In the genomic region with DNA sequence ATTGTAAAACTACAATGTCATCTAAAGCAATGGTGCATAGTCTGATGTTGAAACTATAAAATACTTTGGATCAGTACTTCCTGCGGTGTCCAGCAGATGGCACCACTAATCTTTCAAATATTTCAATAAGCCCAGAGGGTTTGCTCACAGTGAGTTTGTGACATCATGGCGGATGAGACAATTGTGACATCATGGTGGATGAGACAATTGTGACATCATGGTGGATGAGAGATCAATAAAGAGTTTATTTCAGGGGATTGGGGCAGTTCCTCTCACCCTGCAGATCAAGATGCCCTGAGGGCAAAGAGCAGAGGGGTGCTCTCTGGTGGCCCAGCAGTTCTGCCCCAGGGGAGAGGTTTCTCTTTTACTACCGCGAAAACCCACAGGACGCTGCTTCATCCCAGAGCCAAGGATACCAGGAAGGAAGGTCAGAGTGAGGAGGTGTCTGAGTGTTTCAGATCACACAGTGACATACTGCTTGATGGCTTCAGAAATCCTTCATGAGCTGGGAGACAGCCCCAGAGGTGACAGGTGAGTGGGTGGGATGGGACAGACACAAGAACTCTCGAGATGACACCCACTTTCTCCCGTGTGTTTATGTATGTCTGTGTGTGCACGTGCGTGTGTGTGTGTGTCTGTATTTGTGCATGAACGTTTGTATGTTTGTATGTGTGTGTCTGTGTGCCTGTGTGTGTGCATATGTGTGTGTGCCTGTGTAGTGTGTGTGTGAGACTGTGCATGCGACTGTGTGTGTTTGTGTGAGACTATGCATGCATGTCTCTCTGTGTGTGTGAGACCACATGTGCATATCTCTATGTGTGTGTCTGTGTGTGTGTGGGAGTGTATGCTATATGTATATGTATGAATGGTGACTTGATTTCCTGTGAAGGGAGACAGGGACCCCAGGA, we compare ENCODE assay signal across 9 cellular contexts. TPM values are rescaled to one million over a fixed set of nuclear protein-coding genes. Genes with fewer than 3 reads are reported as not detected.
DNase-seq lines count a peak whose midpoint lies in the region; ATAC-seq and TF ChIP-seq lines count a peak whose summit lies in the region.
"Had no signal": no experiment of that assay in that cellular context is flagged by ENCODE, and none has a peak within 500 bp of the region (broad histone marks: within the 10 kb centered on the region; RNA-seq: fewer than 3 reads in every experiment).

No MANE protein-coding gene starts in this region.

- dilution Hi-C loops in IMR-90 (cut with HindIII; ENCODE audit: low sequenced_read_pairs, unreplicated experiment): no loop called here

- H2AK5ac ChIP-seq in IMR-90 (ENCODE audit: low read depth, low read length): no peak overlapping the region

- peak; percentile 77 for TF ChIP-seq RAD21 in IMR-90 (IDR thresholded peaks at IDR 0.05; ENCODE audit: low read length)

- WGBS in IMR-90 (ENCODE audit: extremely low coverage in 2 of 2, insufficient read length in 1 of 2), 2 experiments: 50% methylated on average over 1 of the region's 11 CpGs; no CpG with 5 or more reads in 1 of the 2 experiments

- H3K27me3 ChIP-seq in IMR-90 (ENCODE audit: control insufficient read depth, insufficient read depth, low read length) (peaks cover 51% of the 10 kb centered on the region), upper lobe of right lung (peaks cover 96% of the 10 kb centered on the region)

- H2BK120ac ChIP-seq in IMR-90 (ENCODE audit: low read depth, low read length): no peak overlapping the region

- H2BK5ac ChIP-seq in IMR-90 (ENCODE audit: low read depth, low read length, poor library complexity, severe bottlenecking): no peak overlapping the region

- no peak for TF ChIP-seq CTCF in Calu3 (IDR thresholded peaks at IDR 0.05; ENCODE audit: unreplicated experiment)
- peak; percentile 85 for TF ChIP-seq CTCF in IMR-90 (conservative IDR thresholded peaks at IDR 0.05; ENCODE audit: low read depth, low read length)
- TF ChIP-seq CTCF in upper lobe of right lung (IDR thresholded peaks at IDR 0.05): peak; percentile 86

- H3K36me3 Mint-ChIP-seq in Calu3 (ENCODE audit: insufficient read depth, unreplicated experiment): peaks cover 21% of the 10 kb centered on the region
- H3K36me3 Mint-ChIP-seq in activated T-helper 2 cell treated with anti-CD3 and anti-CD28 coated beads, Interferon-gamma antibody, Interleukin-2, Interleukin-4, amounts not matched to agents 10 μg/mL and 5 μg/mL and 100 μg/mL, durations not matched to agents 14 hours and 24 hours and 36 hours (ENCODE audit: low read depth): no peaks in the 10 kb centered on the region

- H3K36me3 ChIP-seq in IMR-90 (ENCODE audit: control insufficient read depth, insufficient read depth, low read length): no peaks in the 10 kb centered on the region
- H3K36me3 ChIP-seq in upper lobe of right lung: no peaks in the 10 kb centered on the region

- no peak overlapping the region for H4K91ac ChIP-seq in IMR-90 (ENCODE audit: insufficient read depth, low read depth, low read length)

- no peaks in the 10 kb centered on the region for H3K9me1 ChIP-seq in IMR-90 (ENCODE audit: insufficient read depth, low read length)

- H3K9me3 ChIP-seq in IMR-90 (ENCODE audit: control insufficient read depth, insufficient read depth, low read length) (no peaks in the 10 kb centered on the region), upper lobe of right lung (no peaks in the 10 kb centered on the region)

- no peaks in the 10 kb centered on the region for H3K9me3 Mint-ChIP-seq in Calu3 (ENCODE audit: low read depth, unreplicated experiment)
- H3K9me3 Mint-ChIP-seq in activated T-helper 2 cell treated with anti-CD3 and anti-CD28 coated beads, Interferon-gamma antibody, Interleukin-2, Interleukin-4, amounts not matched to agents 10 μg/mL and 5 μg/mL and 100 μg/mL, durations not matched to agents 14 hours and 24 hours and 36 hours: no peaks in the 10 kb centered on the region

- no TSS peak for BruUV-seq in Calu3 (replicated peaks; lab: Mats Ljungman, UMichigan)
- BruUV-seq in IMR-90 (replicated peaks; lab: Mats Ljungman, UMichigan): no TSS peak

- intact Hi-C loops in Calu3 (cut with micrococcal nuclease; ENCODE audit: unreplicated experiment): loop anchor here (2.0 to 10.0 kb wide), 2 partner anchors 82 to 460 kb away; no protein-coding TSS in a partner anchor
- intact Hi-C loops in IMR-90 (cut with micrococcal nuclease): loop anchor here (1.0 to 10.0 kb wide), 4 partner anchors 83 to 880 kb away; a partner anchor contains a TSS
- intact Hi-C loops in activated T-helper 2 cell treated with anti-CD3 and anti-CD28 coated beads, Interferon-gamma antibody, Interleukin-2, Interleukin-4, amounts not matched to agents 10 μg/mL and 5 μg/mL and 100 μg/mL, durations not matched to agents 14 hours and 24 hours and 36 hours (cut with micrococcal nuclease): loop anchor here (1.0 to 10.0 kb wide), 3 partner anchors 68 to 480 kb away; no protein-coding TSS in a partner anchor
- intact Hi-C loops in upper lobe of right lung (cut with DNase I): loop anchor here (5.0 kb wide), 1 partner anchor 83 kb away; no protein-coding TSS in a partner anchor

- H2BK15ac ChIP-seq in IMR-90 (ENCODE audit: low read depth, low read length): no peak overlapping the region

- no peak overlapping the region for H3K56ac ChIP-seq in IMR-90 (ENCODE audit: extremely low read depth, insufficient read depth, low read length)

- no peak for TF ChIP-seq POLR2A in IMR-90 (IDR thresholded peaks at IDR 0.05; ENCODE audit: low read depth, low read length)

- peak overlapping the region; percentile 47 for H2AFZ ChIP-seq in IMR-90 (replicated peaks; ENCODE audit: low read length, poor library complexity)

- no peak overlapping the region for H3K4me3 Mint-ChIP-seq in Calu3 (ENCODE audit: low read depth, unreplicated experiment)
- H3K4me3 Mint-ChIP-seq in activated T-helper 2 cell treated with anti-CD3 and anti-CD28 coated beads, Interferon-gamma antibody, Interleukin-2, Interleukin-4, amounts not matched to agents 10 μg/mL and 5 μg/mL and 100 μg/mL, durations not matched to agents 14 hours and 24 hours and 36 hours (ENCODE audit: low read depth): no peak overlapping the region

- H3K79me1 ChIP-seq in IMR-90 (ENCODE audit: low read depth in 1 of 2, low read length in 2 of 2): no peaks in the 10 kb centered on the region

- H3K27ac ChIP-seq in IMR-90 (ENCODE audit: insufficient read depth, low read length): no peak overlapping the region
- H3K27ac ChIP-seq in upper lobe of right lung: no peak overlapping the region

- H2BK20ac ChIP-seq in IMR-90 (ENCODE audit: low read depth, low read length): no peak overlapping the region

- no peaks in the 10 kb centered on the region for H4K20me1 ChIP-seq in IMR-90 (ENCODE audit: insufficient read depth, low read length)

- H3K27ac Mint-ChIP-seq in Calu3 (ENCODE audit: unreplicated experiment): no peak overlapping the region
- H3K27ac Mint-ChIP-seq in activated T-helper 2 cell treated with anti-CD3 and anti-CD28 coated beads, Interferon-gamma antibody, Interleukin-2, Interleukin-4, amounts not matched to agents 10 μg/mL and 5 μg/mL and 100 μg/mL, durations not matched to agents 14 hours and 24 hours and 36 hours: no peak overlapping the region

- no peak overlapping the region for H3K23ac ChIP-seq in IMR-90 (ENCODE audit: low read depth, low read length)

- H3K4me1 Mint-ChIP-seq in Calu3 (ENCODE audit: low read depth, unreplicated experiment): peaks cover 9% of the 10 kb centered on the region
- peaks cover 21% of the 10 kb centered on the region for H3K4me1 Mint-ChIP-seq in activated T-helper 2 cell treated with anti-CD3 and anti-CD28 coated beads, Interferon-gamma antibody, Interleukin-2, Interleukin-4, amounts not matched to agents 10 μg/mL and 5 μg/mL and 100 μg/mL, durations not matched to agents 14 hours and 24 hours and 36 hours (ENCODE audit: low read depth)

- H3K4me2 ChIP-seq in IMR-90 (ENCODE audit: low read depth, low read length): no peak overlapping the region

- H3K27me3 Mint-ChIP-seq in Calu3 (ENCODE audit: unreplicated experiment): peaks cover 96% of the 10 kb centered on the region
- peaks cover 82% of the 10 kb centered on the region for H3K27me3 Mint-ChIP-seq in activated T-helper 2 cell treated with anti-CD3 and anti-CD28 coated beads, Interferon-gamma antibody, Interleukin-2, Interleukin-4, amounts not matched to agents 10 μg/mL and 5 μg/mL and 100 μg/mL, durations not matched to agents 14 hours and 24 hours and 36 hours (ENCODE audit: low read depth)

- DNase-seq in Calu3: peak; percentile 50
- peak; percentile 77 for DNase-seq in IMR-90
- DNase-seq in RPMI8226: peak; percentile 66
- peak; percentile 60 for DNase-seq in activated T-helper 2 cell treated with anti-CD3 and anti-CD28 coated beads, Interferon-gamma antibody, Interleukin-2, Interleukin-4, amounts not matched to agents 10 μg/mL and 5 μg/mL and 100 μg/mL, durations not matched to agents 14 hours and 24 hours and 36 hours (ENCODE audit: low spot score)
- DNase-seq in foreskin melanocyte: peak; percentile 54
- peak; percentile 12 for DNase-seq in occipital lobe (lab: John Stamatoyannopoulos, UW)
- DNase-seq in upper lobe of right lung: no peak

- H3K14ac ChIP-seq in IMR-90 (replicated peaks; ENCODE audit: low read depth, low read length): no peak overlapping the region

- H2AK9ac ChIP-seq in IMR-90 (replicated peaks; ENCODE audit: low read depth, low read length, poor library complexity): no peak overlapping the region

- H3K9ac ChIP-seq in IMR-90 (ENCODE audit: low read depth, low read length): no peak overlapping the region

- peaks cover 4% of the 10 kb centered on the region; the same call in 1 of the 2 replicates for H3K4me1 ChIP-seq in IMR-90 (ENCODE audit: control insufficient read depth, insufficient read depth, low read length)
- H3K4me1 ChIP-seq in upper lobe of right lung: peaks cover 12% of the 10 kb centered on the region

- no peak overlapping the region for H4K8ac ChIP-seq in IMR-90 (ENCODE audit: low read depth in 2 of 2, low read length in 2 of 2)

- H3K4ac ChIP-seq in IMR-90 (ENCODE audit: low read depth, low read length): no peak overlapping the region

- CTCF ChIA-PET in Calu3 (lab: Charles Lee): no interaction called here
- CTCF ChIA-PET in IMR-90 (lab: Yijun Ruan, JAX): interaction anchor here (1.8 kb wide), 1 partner anchor 82 kb away, joined by 6 read pairs; no protein-coding TSS in a partner anchor

- in situ Hi-C loops in IMR-90 (cut with MboI; ENCODE audit: low sequenced_read_pairs): loop anchor here (5.0 to 25.0 kb wide), 3 partner anchors 73 to 880 kb away; no protein-coding TSS in a partner anchor

- POLR2A ChIA-PET in IMR-90 (lab: Charles Lee; ENCODE audit: unreplicated experiment): no interaction called here

- ATAC-seq in IMR-90 (ENCODE audit: low read depth) (peak; percentile 77), upper lobe of right lung (peak; percentile 83), GM19023 (IDR thresholded peaks at IDR 0.05; ENCODE audit: unreplicated experiment) (no peak)

- no peak overlapping the region for H3K18ac ChIP-seq in IMR-90 (ENCODE audit: low read depth, low read length)

- no peak overlapping the region for H3K4me3 ChIP-seq in IMR-90 (ENCODE audit: insufficient read depth, low read depth, low read length)
- no peak overlapping the region for H3K4me3 ChIP-seq in upper lobe of right lung

- H4K5ac ChIP-seq in IMR-90 (ENCODE audit: low read depth, low read length): no peak overlapping the region

RNA-seq across cellular contexts. Expression of a gene that starts 7.3 kb away (rescaled TPM):
- total RNA-seq in Calu3 (2022) (7.1 and 7.6 TPM in 2 replicates), IMR-90 (2012; rRNA removed) (7.2 and 7.9 TPM in 2 replicates), occipital lobe (5.3 TPM), upper lobe of right lung (2.3 TPM)
- polyA plus RNA-seq in IMR-90 (2012; rRNA removed): 16.2 and 17.0 TPM in 2 replicates
- 12.4 and 17.1 TPM in 2 replicates for polyA plus RNA-seq in IMR-90 (2012; cell fraction: cytosol; rRNA removed)
- 6.0 and 6.8 TPM in 2 replicates for polyA plus RNA-seq in IMR-90 (2012; cell fraction: nucleus; rRNA removed; ENCODE audit: low replicate concordance)
- total RNA-seq in activated T-helper 2 cell treated with anti-CD3 and anti-CD28 coated beads, Interferon-gamma antibody, Interleukin-2, Interleukin-4, amounts not matched to agents 10 μg/mL and 5 μg/mL and 100 μg/mL, durations not matched to agents 14 hours and 24 hours and 36 hours: 0.14 and 0.18 TPM in 2 replicates

RNA-seq across cellular contexts. Expression of a gene that starts 11.6 kb away (rescaled TPM):
- total RNA-seq in Calu3 (2022) (0.54 TPM in 1 of 2 replicates, not detected in the other), IMR-90 (2012; rRNA removed) (1.3 and 2.2 TPM in 2 replicates), occipital lobe (not detected), upper lobe of right lung (1.2 TPM)
- polyA plus RNA-seq in IMR-90 (2012; rRNA removed): 3.6 and 4.2 TPM in 2 replicates
- polyA plus RNA-seq in IMR-90 (2012; cell fraction: cytosol; rRNA removed): 2.9 and 4.8 TPM in 2 replicates
- polyA plus RNA-seq in IMR-90 (2012; cell fraction: nucleus; rRNA removed; ENCODE audit: low replicate concordance): 1.3 and 2.7 TPM in 2 replicates
- not detected in 2 replicates for total RNA-seq in activated T-helper 2 cell treated with anti-CD3 and anti-CD28 coated beads, Interferon-gamma antibody, Interleukin-2, Interleukin-4, amounts not matched to agents 10 μg/mL and 5 μg/mL and 100 μg/mL, durations not matched to agents 14 hours and 24 hours and 36 hours
- total RNA-seq: T-helper 1 cell treated with Interleukin-12 subunit alpha and Interleukin-12 subunit beta and Interleukin-4 antibody, amounts not matched to agents 30 ng/mL and 1 ng/mL, for 36 hours had no signal

RNA-seq across cellular contexts. Expression of a gene that starts 29.2 kb away (rescaled TPM):
- total RNA-seq in Calu3 (2022): 2.2 and 2.5 TPM in 2 replicates
- total RNA-seq in IMR-90 (2012; rRNA removed): 0.18 and 0.56 TPM in 2 replicates
- polyA plus RNA-seq in IMR-90 (2012; rRNA removed): 0.69 and 0.87 TPM in 2 replicates
- 0.25 TPM in 2 replicates for polyA plus RNA-seq in IMR-90 (2012; cell fraction: cytosol; rRNA removed)
- polyA plus RNA-seq in IMR-90 (2012; cell fraction: nucleus; rRNA removed; ENCODE audit: low replicate concordance): 0.15 and 0.84 TPM in 2 replicates
- total RNA-seq in activated T-helper 2 cell treated with anti-CD3 and anti-CD28 coated beads, Interferon-gamma antibody, Interleukin-2, Interleukin-4, amounts not matched to agents 10 μg/mL and 5 μg/mL and 100 μg/mL, durations not matched to agents 14 hours and 24 hours and 36 hours: 0.41 and 0.48 TPM in 2 replicates
- 3.9 TPM for total RNA-seq in occipital lobe
- 1.2 TPM for total RNA-seq in upper lobe of right lung

RNA-seq across cellular contexts. Expression of a gene that starts 36.6 kb away (rescaled TPM):
- total RNA-seq in Calu3 (2022) (0.22 TPM in 1 of 2 replicates, not detected in the other), IMR-90 (2012; rRNA removed) (not detected in 2 replicates), occipital lobe (not detected), upper lobe of right lung (0.96 TPM)
- polyA plus RNA-seq in IMR-90 (2012; rRNA removed): not detected in 2 replicates
- polyA plus RNA-seq in IMR-90 (2012; cell fraction: cytosol; rRNA removed): 0.02 TPM in 1 of 2 replicates, not detected in the other
- polyA plus RNA-seq in IMR-90 (2012; cell fraction: nucleus; rRNA removed; ENCODE audit: low replicate concordance): 0.16 TPM in 1 of 2 replicates, not detected in the other
- not detected in 2 replicates for total RNA-seq in activated T-helper 2 cell treated with anti-CD3 and anti-CD28 coated beads, Interferon-gamma antibody, Interleukin-2, Interleukin-4, amounts not matched to agents 10 μg/mL and 5 μg/mL and 100 μg/mL, durations not matched to agents 14 hours and 24 hours and 36 hours
- total RNA-seq: T-helper 1 cell treated with Interleukin-12 subunit alpha and Interleukin-12 subunit beta and Interleukin-4 antibody, amounts not matched to agents 30 ng/mL and 1 ng/mL, for 36 hours had no signal
